Comparison of ENCODE assay signal across 21 cellular contexts in the genomic region with DNA sequence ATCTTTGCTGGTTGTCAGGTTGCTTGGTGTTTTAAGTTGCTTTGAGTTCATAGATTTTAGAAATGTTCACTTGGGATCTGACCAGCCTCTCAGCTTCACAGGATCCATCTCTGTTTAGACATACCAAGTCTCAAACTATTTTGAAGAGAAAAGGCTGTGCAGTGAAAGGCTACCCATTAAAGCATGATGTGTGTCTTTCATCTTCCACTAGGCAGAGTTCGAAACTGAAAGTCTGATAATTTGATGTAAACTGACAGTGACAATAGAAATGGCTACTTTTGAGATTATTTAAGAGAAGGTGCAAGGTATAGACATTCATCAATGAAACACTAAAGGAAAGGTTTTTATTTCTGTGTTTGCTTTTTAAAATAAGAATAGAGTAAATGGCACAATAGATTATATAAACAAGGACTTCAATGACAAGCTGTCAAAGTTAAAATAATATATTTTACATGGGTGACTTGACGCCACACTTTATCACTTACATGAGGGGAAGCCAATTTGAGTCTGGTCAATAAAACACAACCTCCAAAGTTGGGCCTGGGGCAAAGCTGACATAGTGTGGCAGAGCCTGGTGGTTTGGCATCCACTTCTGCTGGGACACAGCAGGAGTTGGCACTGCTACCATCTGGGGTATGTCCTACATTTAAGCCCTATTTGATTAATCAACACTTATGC.
DNase-seq lines count a peak whose midpoint lies in the region; ATAC-seq, FAIRE-seq and TF ChIP-seq lines count a peak whose summit lies in the region.
"Had no signal": no experiment of that assay in that cellular context is flagged by ENCODE, and none has a peak within 500 bp of the region (broad histone marks: within the 10 kb centered on the region; RNA-seq: fewer than 3 reads in every experiment).

No MANE protein-coding gene starts in this region.

- DNase-seq in DMS 273 (lab: John Stamatoyannopoulos, UW; ENCODE audit: unreplicated experiment) (peak; percentile 27), DMS 273 treated with DMSO at 0.1 percent for 48 hours (lab: John Stamatoyannopoulos, UW) (no peak), NCI-H446 treated with DMSO at 0.1 percent for 48 hours (lab: John Stamatoyannopoulos, UW) (peak; percentile 90), cerebellar cortex (ENCODE audit: low spot score) (peak; percentile 28), islet precursor cell (no peak), HepG2 (ENCODE audit: low spot score) (no peak), mucosa of descending colon (no peak)
- DNase-seq: Calu3; CD4-positive, CD25-positive, alpha-beta regulatory T cell; DMS79; H9; NCI-H187 treated with DMSO at 0.1 percent for 48 hours; NCI-H2171; NCI-H526; Peyer's patch; T-helper 1 cell had no signal

- H3K27me3 ChIP-seq in Loucy (ENCODE audit: insufficient read depth, low read length, poor library complexity, severe bottlenecking) (no peaks in the 10 kb centered on the region), HepG2 (ENCODE audit: control insufficient read depth in 1 of 2, insufficient read depth in 2 of 2, low read length in 2 of 2) (no peaks in the 10 kb centered on the region)
- H3K27me3 ChIP-seq: Peyer's patch had no signal

- in situ Hi-C loops in HepG2 (cut with HindIII; ENCODE audit: extremely low pct_ligation_motif_present, low pct_unique_long_range_greater_than_20kb), result no loop called here

- POLR2A ChIA-PET in HepG2 (lab: Yijun Ruan, JAX), result no interaction called here

- H3K9ac ChIP-seq in Loucy (ENCODE audit: low read depth, low read length, poor library complexity, severe bottlenecking), result peak overlapping the region; percentile 14
- H3K9ac ChIP-seq in HepG2 (ENCODE audit: insufficient read depth, low read depth, low read length), result no peak overlapping the region

- no TSS peak for BruUV-seq in HepG2 (replicated peaks; lab: Mats Ljungman, UMichigan)

- ATAC-seq in HepG2 (no peak), mucosa of descending colon (no peak)
- ATAC-seq: Right ventricle myocardium inferior had no signal

- WGBS in HepG2 (ENCODE audit: low lambda C conversion rate), result 16% methylated on average over 2 of the region's 2 CpGs

- H3K9me2 ChIP-seq in Loucy (replicated peaks; ENCODE audit: low read depth, low read length), result no peaks in the 10 kb centered on the region

- TF ChIP-seq POLR2A in HepG2 (IDR thresholded peaks at IDR 0.05; ENCODE audit: insufficient read depth in 1 of 2, low read depth in 2 of 2, low read length in 2 of 2), result no peak

- H3K4me1 ChIP-seq in Loucy (ENCODE audit: insufficient read depth, low read length, poor library complexity, severe bottlenecking) (peaks cover 88% of the 10 kb centered on the region), HepG2 (ENCODE audit: insufficient read depth, low read length) (peaks cover 14% of the 10 kb centered on the region), mucosa of descending colon (ENCODE audit: low read depth) (no peaks in the 10 kb centered on the region)

- H2AFZ ChIP-seq in Loucy (ENCODE audit: low read length) (peak overlapping the region; percentile 77), HepG2 (ENCODE audit: low read length) (no peak overlapping the region)

- H3K36me3 ChIP-seq in Loucy (ENCODE audit: insufficient read depth, low read length) (no peaks in the 10 kb centered on the region), HepG2 (replicated peaks in 1 of 2; ENCODE audit: control insufficient read depth in 1 of 2, insufficient read depth in 2 of 2, low read length in 2 of 2) (no peaks in the 10 kb centered on the region), mucosa of descending colon (ENCODE audit: low read depth) (no peaks in the 10 kb centered on the region)
- H3K36me3 ChIP-seq: Peyer's patch had no signal

- intact Hi-C loops in HepG2 (cut with micrococcal nuclease; ENCODE audit: unreplicated experiment), result no loop called here
- intact Hi-C loops in mucosa of descending colon (cut with DNase I, micrococcal nuclease), result no loop called here

- no peaks in the 10 kb centered on the region for H3K79me2 ChIP-seq in Loucy (ENCODE audit: insufficient read depth, low read length)
- H3K79me2 ChIP-seq in HepG2 (ENCODE audit: insufficient read depth, low read length), result no peaks in the 10 kb centered on the region

- H3K4me3 ChIP-seq in Loucy (ENCODE audit: low read length, poor library complexity, severe bottlenecking) (no peak overlapping the region), HepG2 (replicated peaks in 1 of 3; ENCODE audit: insufficient read depth in 1 of 3, low read depth in 2 of 3, low read length in 3 of 3) (no peak overlapping the region), mucosa of descending colon (no peak overlapping the region)
- H3K4me3 ChIP-seq: Peyer's patch had no signal

- TF ChIP-seq CTCF in Loucy (conservative IDR thresholded peaks at IDR 0.05; ENCODE audit: low read length) (no peak), HepG2 (CRISPR knock-in tag; IDR thresholded peaks at IDR 0.05) (no peak), mucosa of descending colon (IDR thresholded peaks at IDR 0.05) (no peak)

- no peak for TF ChIP-seq RAD21 in HepG2 (CRISPR knock-in tag; IDR thresholded peaks at IDR 0.05)

- TF ChIP-seq EP300 in HepG2 (IDR thresholded peaks at IDR 0.05; ENCODE audit: low read depth in 2 of 2, low read length in 2 of 2) (no peak), HepG2 (CRISPR knock-in tag; IDR thresholded peaks at IDR 0.05; ENCODE audit: borderline replicate concordance) (no peak)

- FAIRE-seq in HepG2 (lab: Jason Lieb, UNC), result no peak
- FAIRE-seq: HTR-8/SVneo had no signal

- CTCF ChIA-PET in HepG2 (lab: Yijun Ruan, JAX; ENCODE audit: low intra/inter-chr PET ratio, low total read pairs), result no interaction called here

- H3F3A ChIP-seq in Loucy (ENCODE audit: low read depth), result peaks cover 3% of the 10 kb centered on the region; the same call in 1 of the 2 replicates

- H3K9me3 ChIP-seq in Loucy (ENCODE audit: insufficient read depth, low read depth, low read length), result no peaks in the 10 kb centered on the region
- H3K9me3 ChIP-seq in HepG2 (ENCODE audit: low read length), result no peaks in the 10 kb centered on the region
- no peaks in the 10 kb centered on the region for H3K9me3 ChIP-seq in mucosa of descending colon
- H3K9me3 ChIP-seq: Peyer's patch had no signal

- no peak overlapping the region for H3K27ac ChIP-seq in HepG2 (ENCODE audit: extremely low read length, insufficient read depth, low read length)
- H3K27ac ChIP-seq: 22Rv1, HL-60, Peyer's patch had no signal

- H4K20me1 ChIP-seq in Loucy (ENCODE audit: insufficient read depth, low read length, poor library complexity, severe bottlenecking) (no peaks in the 10 kb centered on the region), HepG2 (ENCODE audit: insufficient read depth, low read length) (no peaks in the 10 kb centered on the region)

- peak overlapping the region; percentile 37 for H3K4me2 ChIP-seq in Loucy (ENCODE audit: low read depth, low read length, poor library complexity, severe bottlenecking)
- H3K4me2 ChIP-seq in HepG2 (ENCODE audit: low read depth, low read length), result no peak overlapping the region

TF ChIP-seq in HepG2, 621 proteins besides CTCF, POLR2A, EP300 and RAD21:
- TF ChIP-seq KDM1A (CRISPR knock-in tag; IDR thresholded peaks at IDR 0.05) (no peak), ZNF274 (CRISPR knock-in tag; IDR thresholded peaks at IDR 0.05) (no peak), NFE2L1 (CRISPR knock-in tag; IDR thresholded peaks at IDR 0.05; ENCODE audit: borderline replicate concordance) (no peak), SUZ12 (IDR thresholded peaks at IDR 0.05; ENCODE audit: low read depth, low read length) (no peak), GABPB1 (CRISPR knock-in tag; IDR thresholded peaks at IDR 0.05) (no peak), PCBP1 (IDR thresholded peaks at IDR 0.05; ENCODE audit: borderline replicate concordance, low read depth, low read length) (no peak), SKI (IDR thresholded peaks at IDR 0.05; ENCODE audit: partially characterized antibody) (no peak), XRCC5 (optimal IDR thresholded peaks at IDR 0.05; ENCODE audit: low read length) (no peak), RBAK (CRISPR knock-in tag; IDR thresholded peaks at IDR 0.05) (no peak), ZNF30 (CRISPR knock-in tag; IDR thresholded peaks at IDR 0.05) (no peak), ZNF773 (CRISPR knock-in tag; IDR thresholded peaks at IDR 0.05; ENCODE audit: borderline replicate concordance) (no peak), ZNF790 (CRISPR knock-in tag; IDR thresholded peaks at IDR 0.05; ENCODE audit: borderline replicate concordance) (no peak)
- TF ChIP-seq, protein P1, sequence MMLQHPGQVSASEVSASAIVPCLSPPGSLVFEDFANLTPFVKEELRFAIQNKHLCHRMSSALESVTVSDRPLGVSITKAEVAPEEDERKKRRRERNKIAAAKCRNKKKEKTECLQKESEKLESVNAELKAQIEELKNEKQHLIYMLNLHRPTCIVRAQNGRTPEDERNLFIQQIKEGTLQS (CRISPR knock-in tag; IDR thresholded peaks at IDR 0.05), result no peak
- TF ChIP-seq, protein P2, sequence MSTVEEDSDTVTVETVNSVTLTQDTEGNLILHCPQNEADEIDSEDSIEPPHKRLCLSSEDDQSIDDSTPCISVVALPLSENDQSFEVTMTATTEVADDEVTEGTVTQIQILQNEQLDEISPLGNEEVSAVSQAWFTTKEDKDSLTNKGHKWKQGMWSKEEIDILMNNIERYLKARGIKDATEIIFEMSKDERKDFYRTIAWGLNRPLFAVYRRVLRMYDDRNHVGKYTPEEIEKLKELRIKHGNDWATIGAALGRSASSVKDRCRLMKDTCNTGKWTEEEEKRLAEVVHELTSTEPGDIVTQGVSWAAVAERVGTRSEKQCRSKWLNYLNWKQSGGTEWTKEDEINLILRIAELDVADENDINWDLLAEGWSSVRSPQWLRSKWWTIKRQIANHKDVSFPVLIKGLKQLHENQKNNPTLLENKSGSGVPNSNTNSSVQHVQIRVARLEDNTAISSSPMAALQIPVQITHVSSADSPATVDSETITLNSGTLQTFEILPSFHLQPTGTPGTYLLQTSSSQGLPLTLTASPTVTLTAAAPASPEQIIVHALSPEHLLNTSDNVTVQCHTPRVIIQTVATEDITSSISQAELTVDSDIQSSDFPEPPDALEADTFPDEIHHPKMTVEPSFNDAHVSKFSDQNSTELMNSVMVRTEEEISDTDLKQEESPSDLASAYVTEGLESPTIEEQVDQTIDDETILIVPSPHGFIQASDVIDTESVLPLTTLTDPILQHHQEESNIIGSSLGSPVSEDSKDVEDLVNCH (CRISPR knock-in tag; IDR thresholded peaks at IDR 0.05), result no peak
- TF ChIP-seq, protein P3, sequence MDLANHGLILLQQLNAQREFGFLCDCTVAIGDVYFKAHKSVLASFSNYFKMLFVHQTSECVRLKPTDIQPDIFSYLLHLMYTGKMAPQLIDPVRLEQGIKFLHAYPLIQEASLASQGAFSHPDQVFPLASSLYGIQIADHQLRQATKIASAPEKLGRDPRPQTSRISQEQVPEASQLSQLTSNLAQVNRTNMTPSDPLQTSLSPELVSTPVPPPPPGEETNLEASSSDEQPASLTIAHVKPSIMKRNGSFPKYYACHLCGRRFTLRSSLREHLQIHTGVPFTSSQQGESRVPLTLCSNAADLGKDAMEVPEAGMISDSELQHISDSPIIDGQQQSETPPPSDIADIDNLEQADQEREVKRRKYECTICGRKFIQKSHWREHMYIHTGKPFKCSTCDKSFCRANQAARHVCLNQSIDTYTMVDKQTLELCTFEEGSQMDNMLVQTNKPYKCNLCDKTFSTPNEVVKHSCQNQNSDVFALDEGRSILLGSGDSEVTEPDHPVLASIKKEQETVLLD (CRISPR knock-in tag; IDR thresholded peaks at IDR 0.05; ENCODE audit: low read depth), result no peak

Comparison
In these comparisons a context has a peak if more than half of its experiments do, and no peak if none do; other contexts are left out.
1. DNase-seq: peak in DMS 273 (single experiment), NCI-H446 treated with DMSO at 0.1 percent for 48 hours (single experiment) and cerebellar cortex (single experiment); none in DMS 273 treated with DMSO at 0.1 percent for 48 hours (single experiment), islet precursor cell (single experiment), HepG2 (single experiment) and mucosa of descending colon (0 of 3).